Comparison of ENCODE assay signal across 2 cellular contexts in genomic region chr1:40952744-40953315, GRCh38.
TF ChIP-seq lines count a peak whose summit lies in the region.

No MANE protein-coding gene starts in this region.

TF ChIP-seq in HCT116, 20 proteins besides CTCF, POLR2A, EP300 and RAD21:
- TF ChIP-seq SIN3A (IDR thresholded peaks at IDR 0.05; ENCODE audit: low read depth): no peak
- TF ChIP-seq POLR2AphosphoS5 (IDR thresholded peaks at IDR 0.05; ENCODE audit: low read depth, low read length): no peak
- no peak for TF ChIP-seq JUND (IDR thresholded peaks at IDR 0.05)
- TF ChIP-seq SP1 (IDR thresholded peaks at IDR 0.05; ENCODE audit: low read depth): no peak
- no peak for TF ChIP-seq TCF7L2 (IDR thresholded peaks at IDR 0.05; ENCODE audit: borderline replicate concordance, extremely low read depth, insufficient read depth, insufficient read length)
- no peak for TF ChIP-seq EGR1 (IDR thresholded peaks at IDR 0.05; ENCODE audit: low read depth)
- TF ChIP-seq ZNF274 (IDR thresholded peaks at IDR 0.05; ENCODE audit: low read depth, low read length): no peak
- no peak for TF ChIP-seq FOSL1 (IDR thresholded peaks at IDR 0.05; ENCODE audit: low read depth)
- TF ChIP-seq CBX3 (IDR thresholded peaks at IDR 0.05; ENCODE audit: low read depth): no peak
- TF ChIP-seq EZH2phosphoT487 (IDR thresholded peaks at IDR 0.05; ENCODE audit: borderline replicate concordance): no peak
- TF ChIP-seq SRF (IDR thresholded peaks at IDR 0.05; ENCODE audit: low read depth): no peak
- no peak for TF ChIP-seq REST (IDR thresholded peaks at IDR 0.05; ENCODE audit: low read depth)
- TF ChIP-seq ELF1 (IDR thresholded peaks at IDR 0.05; ENCODE audit: borderline replicate concordance, low read depth): no peak

TF ChIP-seq in HepG2, 621 proteins besides CTCF, POLR2A, EP300 and RAD21:
- TF ChIP-seq ZEB1 (IDR thresholded peaks at IDR 0.05; ENCODE audit: insufficient replicate concordance, low read depth) (peak; percentile 8), NR0B2 (CRISPR knock-in tag; IDR thresholded peaks at IDR 0.05) (0 out of 2 replicates have a peak, but pooled peaks have one; percentile 15), NR2F1 (CRISPR knock-in tag; IDR thresholded peaks at IDR 0.05) (no peak), ZNF317 (CRISPR knock-in tag; IDR thresholded peaks at IDR 0.05) (0 out of 2 replicates have a peak, but pooled peaks have one; percentile 3), KDM5B (CRISPR knock-in tag; IDR thresholded peaks at IDR 0.05; ENCODE audit: borderline replicate concordance) (0 out of 2 replicates have a peak, but pooled peaks have one; percentile 4), SP4 (CRISPR knock-in tag; IDR thresholded peaks at IDR 0.05) (0 out of 2 replicates have a peak, but pooled peaks have one; percentile 26), TCF7L2 (IDR thresholded peaks at IDR 0.05; ENCODE audit: low read depth, low read length) (no peak)
TF ChIP-seq in HepG2: peak in this region for 5.
